Comparison of ENCODE assay signal across 20 cellular contexts in genomic region chr14:39122330-39123138, GRCh38. TPM values are rescaled to one million over a fixed set of nuclear protein-coding genes. Genes with fewer than 3 reads are reported as not detected.
DNase-seq lines count a peak whose midpoint lies in the region; ATAC-seq and TF ChIP-seq lines count a peak whose summit lies in the region.
"Had no signal": no experiment of that assay in that cellular context is flagged by ENCODE, and none has a peak within 500 bp of the region (broad histone marks: within the 10 kb centered on the region; RNA-seq: fewer than 3 reads in every experiment).

No MANE protein-coding gene starts in this region.

- no peaks in the 10 kb centered on the region for H3K27me3 Mint-ChIP-seq in HFFc6 (ENCODE audit: insufficient read depth)
- H3K27me3 Mint-ChIP-seq: CD4-positive, alpha-beta T cell had no signal

- peaks cover 0 to 83% of the 10 kb centered on the region in 2 donors for H3K36me3 ChIP-seq in left lung
- H3K36me3 ChIP-seq in prostate gland, result no peaks in the 10 kb centered on the region
- H3K36me3 ChIP-seq in vagina, result peaks cover 0 to 47% of the 10 kb centered on the region in 2 donors
- peaks cover 12% of the 10 kb centered on the region for H3K36me3 ChIP-seq in brain microvascular endothelial cell (replicated peaks)
- peaks cover 3 to 9% of the 10 kb centered on the region in 2 experiments for H3K36me3 ChIP-seq in SK-N-SH (replicated peaks in 1 of 2; ENCODE audit: control insufficient read depth in 1 of 2, insufficient read depth in 2 of 2, low read length in 1 of 2)

- DNase-seq in HFFc6 (peak; percentile 15), left lung (no peak), prostate gland (ENCODE audit: low spot score) (no peak), vagina (ENCODE audit: extremely low spot score in 2 of 2) (no peak), brain microvascular endothelial cell (no peak), SK-N-SH (no peak), GM19240 (ENCODE audit: insufficient read length, low spot score) (no peak)
- DNase-seq: CD4-positive, alpha-beta T cell; COR-L47; DMS 273 treated with DMSO at 0.1 percent for 48 hours; DMS79 treated with DMSO at 0.1 percent for 48 hours; Kasumi-1; NCI-H1417; NCI-H1694 treated with DMSO at 0.1 percent for 48 hours; NCI-H446; NCI-H526 treated with DMSO at 0.1 percent for 48 hours; OCI-M1 had no signal

- no peaks in the 10 kb centered on the region for H3K36me3 Mint-ChIP-seq in HFFc6 (ENCODE audit: low read depth)

- H2AFZ ChIP-seq in SK-N-SH (ENCODE audit: low read depth), result no peak overlapping the region

- H3K27ac Mint-ChIP-seq in HFFc6, result no peak overlapping the region
- H3K27ac Mint-ChIP-seq: CD4-positive, alpha-beta T cell had no signal

- H4K20me1 ChIP-seq in SK-N-SH (ENCODE audit: insufficient read depth), result no peaks in the 10 kb centered on the region
- H4K20me1 ChIP-seq: BLaER1 had no signal

- intact Hi-C loops in left lung (cut with DNase I), result no loop called here
- intact Hi-C loops in prostate gland (cut with DNase I), result no loop called here
- intact Hi-C loops in vagina (cut with DNase I), result no loop called here

- H3K4me2 ChIP-seq in SK-N-SH, result no peak overlapping the region
- H3K4me2 ChIP-seq: BLaER1 had no signal

- TF ChIP-seq EP300 in SK-N-SH (IDR thresholded peaks at IDR 0.05; ENCODE audit: borderline replicate concordance in 1 of 2, low read depth in 1 of 2, low read length in 1 of 2), result no peak

- no peaks in the 10 kb centered on the region for H3F3A ChIP-seq in SK-N-SH (replicated peaks; ENCODE audit: insufficient read depth)

- H3K4me1 ChIP-seq in left lung (no peaks in the 10 kb centered on the region), prostate gland (replicated peaks) (no peaks in the 10 kb centered on the region), vagina (peaks cover 11% of the 10 kb centered on the region), SK-N-SH (ENCODE audit: control insufficient read depth in 1 of 2, insufficient read depth in 2 of 2, low read depth in 1 of 2, low read length in 1 of 2) (no peaks in the 10 kb centered on the region)
- H3K4me1 ChIP-seq: BLaER1, SJSA1 had no signal

- peak overlapping the region in 1 of 2 donors; percentile 39 for H3K27ac ChIP-seq in left lung
- H3K27ac ChIP-seq in prostate gland, result peak overlapping the region; percentile 19 to 58
- peak overlapping the region; percentile 42 for H3K27ac ChIP-seq in vagina
- no peak overlapping the region for H3K27ac ChIP-seq in brain microvascular endothelial cell
- no peak overlapping the region for H3K27ac ChIP-seq in SK-N-SH (ENCODE audit: low read depth in 2 of 2, low read length in 1 of 2)
- H3K27ac ChIP-seq: BLaER1, SJSA1 had no signal

- CTCF ChIA-PET in SK-N-SH (lab: Yijun Ruan, JAX), result no interaction called here

- TF ChIP-seq CTCF in HFFc6 (IDR thresholded peaks at IDR 0.05) (no peak), left lung (IDR thresholded peaks at IDR 0.05) (no peak), prostate gland (IDR thresholded peaks at IDR 0.05) (no peak), vagina (IDR thresholded peaks at IDR 0.05) (no peak), brain microvascular endothelial cell (IDR thresholded peaks at IDR 0.05; ENCODE audit: low read depth, low read length, missing control alignments) (no peak), SK-N-SH (IDR thresholded peaks at IDR 0.05) (no peak)

- no peaks in the 10 kb centered on the region for H3K4me1 Mint-ChIP-seq in HFFc6 (ENCODE audit: low read depth)

- POLR2A ChIA-PET in SK-N-SH (lab: Yijun Ruan, JAX), result no interaction called here

- peak; percentile 42 for ATAC-seq in left lung
- ATAC-seq: Right ventricle myocardium inferior had no signal

- in situ Hi-C loops in brain microvascular endothelial cell (cut with HindIII; ENCODE audit: low pct_ligation_motif_present, low sequenced_read_pairs), result no loop called here

- 67% methylated on average over 3 of the region's 3 CpGs for WGBS in prostate gland
- WGBS in SK-N-SH (ENCODE audit: low lambda C conversion rate), result 93% methylated on average over 3 of the region's 3 CpGs

- H3K9ac ChIP-seq in SK-N-SH, result no peak overlapping the region
- H3K9ac ChIP-seq: BLaER1 had no signal

- H3K9me3 ChIP-seq in left lung (no peaks in the 10 kb centered on the region), prostate gland (no peaks in the 10 kb centered on the region), vagina (no peaks in the 10 kb centered on the region), SK-N-SH (no peaks in the 10 kb centered on the region)
- H3K9me3 ChIP-seq: BLaER1, SJSA1 had no signal

- no peaks in the 10 kb centered on the region for H3K79me2 ChIP-seq in SK-N-SH (ENCODE audit: insufficient read depth)

- no peaks in the 10 kb centered on the region for H3K27me3 ChIP-seq in left lung
- no peaks in the 10 kb centered on the region for H3K27me3 ChIP-seq in prostate gland (replicated peaks; ENCODE audit: insufficient read depth)
- H3K27me3 ChIP-seq in vagina, result no peaks in the 10 kb centered on the region
- H3K27me3 ChIP-seq in brain microvascular endothelial cell (replicated peaks), result no peaks in the 10 kb centered on the region
- H3K27me3 ChIP-seq in SK-N-SH (ENCODE audit: insufficient read depth), result no peaks in the 10 kb centered on the region
- H3K27me3 ChIP-seq: BLaER1, SJSA1 had no signal

- no peak for TF ChIP-seq RAD21 in SK-N-SH (IDR thresholded peaks at IDR 0.05; ENCODE audit: low read length)

- no peaks in the 10 kb centered on the region for H3K9me2 ChIP-seq in SK-N-SH

- no peak overlapping the region for H3K4me3 Mint-ChIP-seq in HFFc6
- H3K4me3 Mint-ChIP-seq: CD4-positive, alpha-beta T cell had no signal

- TF ChIP-seq POLR2A in prostate gland (IDR thresholded peaks at IDR 0.05) (no peak), vagina (IDR thresholded peaks at IDR 0.05) (no peak)

- no peak overlapping the region for H3K4me3 ChIP-seq in left lung
- H3K4me3 ChIP-seq in prostate gland, result no peak overlapping the region
- no peak overlapping the region for H3K4me3 ChIP-seq in vagina
- no peak overlapping the region for H3K4me3 ChIP-seq in brain microvascular endothelial cell (ENCODE audit: low read depth, low read length)
- H3K4me3 ChIP-seq in SK-N-SH (ENCODE audit: low read depth in 2 of 2, low read length in 1 of 2), result no peak overlapping the region
- H3K4me3 ChIP-seq: BLaER1, SJSA1 had no signal

- H3K9me3 Mint-ChIP-seq in HFFc6, result no peaks in the 10 kb centered on the region
- H3K9me3 Mint-ChIP-seq: CD4-positive, alpha-beta T cell had no signal

TF ChIP-seq in SK-N-SH, 30 proteins besides CTCF, POLR2A, EP300 and RAD21 (continues in another document):
- TF ChIP-seq PBX3 (IDR thresholded peaks at IDR 0.05) (no peak), FOXJ3 (CRISPR knock-in tag; IDR thresholded peaks at IDR 0.05) (no peak), EZH2phosphoT487 (IDR thresholded peaks at IDR 0.05; ENCODE audit: borderline replicate concordance, low read depth) (no peak)
- TF ChIP-seq, protein P1, sequence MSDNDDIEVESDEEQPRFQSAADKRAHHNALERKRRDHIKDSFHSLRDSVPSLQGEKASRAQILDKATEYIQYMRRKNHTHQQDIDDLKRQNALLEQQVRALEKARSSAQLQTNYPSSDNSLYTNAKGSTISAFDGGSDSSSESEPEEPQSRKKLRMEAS (IDR thresholded peaks at IDR 0.05; ENCODE audit: low read depth), result no peak

RNA-seq across cellular contexts. Expression of gene GEMIN2, which starts 8.4 kb away (rescaled TPM):
- 1 to 10 TPM; 6.6 to 9.6 (median 9.0) TPM for total RNA-seq in HFFc6 (2021; fragmentation: NEBNext Ultra II Directional; extraction: Animal tissue kit (Norgen Biotek cat#: 25700))
- 10 to 100 TPM in 1 of 2 donors, 1 to 10 TPM in 1; 7.3 to 10.4 TPM for total RNA-seq in left lung
- 10 to 100 TPM; 13.2 to 22.3 TPM for total RNA-seq in prostate gland
- 25.5 TPM for total RNA-seq in vagina
- polyA plus RNA-seq in SK-N-SH (2012; rRNA removed), result 8.4 and 13.2 TPM in 2 replicates
- 9.7 and 16.0 TPM in 2 replicates for polyA plus RNA-seq in SK-N-SH (2012; cell fraction: cytosol; rRNA removed)
- 11.1 and 14.7 TPM in 2 replicates for polyA plus RNA-seq in SK-N-SH (2012; cell fraction: nucleus; rRNA removed)

RNA-seq across cellular contexts. Expression of gene SEC23A, which starts 19.5 kb away (rescaled TPM):
- total RNA-seq in HFFc6 (2021; fragmentation: NEBNext Ultra II Directional; extraction: Animal tissue kit (Norgen Biotek cat#: 25700)), result 100 to 1,000 TPM; 199 to 255 (median 241) TPM
- 10 to 100 TPM; 66.1 to 81.7 TPM for total RNA-seq in left lung
- 100 to 1,000 TPM in 1 of 2 donors, 10 to 100 TPM in 1; 54.7 to 102 TPM for total RNA-seq in prostate gland
- 54.8 TPM for total RNA-seq in vagina
- 30.0 and 39.4 TPM in 2 replicates for polyA plus RNA-seq in SK-N-SH (2012; rRNA removed)
- 23.8 and 36.5 TPM in 2 replicates for polyA plus RNA-seq in SK-N-SH (2012; cell fraction: cytosol; rRNA removed)
- 11.5 and 22.5 TPM in 2 replicates for polyA plus RNA-seq in SK-N-SH (2012; cell fraction: nucleus; rRNA removed)

RNA-seq across cellular contexts. Expression of gene TRAPPC6B, which starts 47.6 kb away (rescaled TPM):
- total RNA-seq in HFFc6 (2021; fragmentation: NEBNext Ultra II Directional; extraction: Animal tissue kit (Norgen Biotek cat#: 25700)), result 10 to 100 TPM; 23.7 to 29.9 (median 25.4) TPM
- total RNA-seq in left lung (10 to 100 TPM; 23.0 to 25.3 TPM), prostate gland (10 to 100 TPM; 20.1 to 26.5 TPM), vagina (12.5 TPM)
- polyA plus RNA-seq in SK-N-SH (2012; rRNA removed), result 4.8 and 7.9 TPM in 2 replicates
- 7.0 and 7.3 TPM in 2 replicates for polyA plus RNA-seq in SK-N-SH (2012; cell fraction: cytosol; rRNA removed)
- polyA plus RNA-seq in SK-N-SH (2012; cell fraction: nucleus; rRNA removed), result 7.5 and 8.8 TPM in 2 replicates

RNA-seq across cellular contexts. Expression of gene PNN, which starts 52.5 kb away (rescaled TPM):
- 10 to 100 TPM; 30.1 to 44.5 (median 40.5) TPM for total RNA-seq in HFFc6 (2021; fragmentation: NEBNext Ultra II Directional; extraction: Animal tissue kit (Norgen Biotek cat#: 25700))
- total RNA-seq in left lung (10 to 100 TPM; 35.2 to 42.7 TPM), prostate gland (10 to 100 TPM; 29.8 to 32.7 TPM), vagina (54.5 TPM)
- polyA plus RNA-seq in SK-N-SH (2012; rRNA removed), result 8.8 and 14.7 TPM in 2 replicates
- polyA plus RNA-seq in SK-N-SH (2012; cell fraction: cytosol; rRNA removed), result 6.7 and 8.4 TPM in 2 replicates
- polyA plus RNA-seq in SK-N-SH (2012; cell fraction: nucleus; rRNA removed), result 59.0 and 85.4 TPM in 2 replicates

Comparison
In these comparisons a context has a peak if more than half of its experiments do, and no peak if none do; other contexts are left out.
1. H3K27ac ChIP-seq: peak in prostate gland (2 of 2) and vagina (single experiment); none in brain microvascular endothelial cell (single experiment) and SK-N-SH (0 of 2).